Comparison of ENCODE assay signal across 19 cellular contexts in genomic region chr5:56303511-56303910, GRCh38.
"Had no signal": no experiment of that assay in that cellular context is flagged by ENCODE, and none has a peak within 500 bp of the region (broad histone marks: within the 10 kb centered on the region; RNA-seq: fewer than 3 reads in every experiment).

No MANE protein-coding gene starts in this region.

- FAIRE-seq: kidney, pancreas had no signal

- H3K79me2 ChIP-seq: hepatocyte had no signal

- H3K4me3 Mint-ChIP-seq: activated CD4-positive, alpha-beta memory T cell treated with anti-CD3 and anti-CD28 coated beads for 36 hours; activated naive CD8-positive, alpha-beta T cell treated with anti-CD3 and anti-CD28 coated beads, Interleukin-2, amount 10 ng/mL, durations not matched to agents 7 days and 5 days; mesothelial cell of epicardium; neural progenitor cell had no signal

- H3K36me3 ChIP-seq: ascending aorta, cardiac muscle cell, colonic mucosa, left ventricle myocardium inferior, neural progenitor cell, pancreas, stomach, thoracic aorta had no signal

- H3K27ac ChIP-seq: ascending aorta, cardiac muscle cell, colonic mucosa, hepatocyte, left ventricle myocardium inferior, neural progenitor cell, pancreas, stomach, thoracic aorta had no signal

- H3K36me3 Mint-ChIP-seq: activated naive CD8-positive, alpha-beta T cell treated with anti-CD3 and anti-CD28 coated beads, Interleukin-2, amount 10 ng/mL, durations not matched to agents 7 days and 5 days; neural progenitor cell had no signal

- H3K9ac ChIP-seq: neural progenitor cell had no signal

- H3K27me3 Mint-ChIP-seq: activated CD4-positive, alpha-beta memory T cell treated with anti-CD3 and anti-CD28 coated beads for 36 hours; activated naive CD8-positive, alpha-beta T cell treated with anti-CD3 and anti-CD28 coated beads, Interleukin-2, amount 10 ng/mL, durations not matched to agents 7 days and 5 days had no signal

- DNase-seq: activated CD4-positive, alpha-beta memory T cell treated with anti-CD3 and anti-CD28 coated beads for 36 hours; activated CD4-positive, alpha-beta T cell treated with anti-CD3 and anti-CD28 coated beads for 1 hour; activated gamma-delta T cell; activated naive CD8-positive, alpha-beta T cell treated with anti-CD3 and anti-CD28 coated beads, Interleukin-2, amount 10 ng/mL, durations not matched to agents 7 days and 5 days; activated T-cell treated with anti-CD3 and anti-CD28 coated beads, Interleukin-2, amount 50 U/mL, for 48 hours; colonic mucosa; effector CD4-positive, alpha-beta T cell; kidney; left ventricle myocardium inferior; pancreas; stimulated activated CD4-positive, alpha-beta T cell treated with anti-CD3 and anti-CD28 coated beads, Interleukin-2, amount 100 ng/mL, for 48 hours; stimulated activated CD8-positive, alpha-beta memory T cell treated with anti-CD3 and anti-CD28 coated beads, Interleukin-4, amount 100 ng/mL, for 48 hours; stomach had no signal

- H3K9me3 ChIP-seq: ascending aorta, colonic mucosa, pancreas, thoracic aorta had no signal

- H3K4me1 Mint-ChIP-seq: activated naive CD8-positive, alpha-beta T cell treated with anti-CD3 and anti-CD28 coated beads, Interleukin-2, amount 10 ng/mL, durations not matched to agents 7 days and 5 days; neural progenitor cell had no signal

- H2AFZ ChIP-seq: hepatocyte, neural progenitor cell had no signal

- H3K4me3 ChIP-seq: ascending aorta, cardiac muscle cell, colonic mucosa, hepatocyte, left ventricle myocardium inferior, neural progenitor cell, pancreas, stomach, thoracic aorta had no signal

- H3K4me1 ChIP-seq: colonic mucosa, neural progenitor cell had no signal

- H3K4me2 ChIP-seq: hepatocyte, neural progenitor cell had no signal

- H3K27ac Mint-ChIP-seq: activated CD4-positive, alpha-beta memory T cell treated with anti-CD3 and anti-CD28 coated beads for 36 hours; activated naive CD8-positive, alpha-beta T cell treated with anti-CD3 and anti-CD28 coated beads, Interleukin-2, amount 10 ng/mL, durations not matched to agents 7 days and 5 days; mesothelial cell of epicardium; neural progenitor cell had no signal

- H3K27me3 ChIP-seq: ascending aorta, cardiac muscle cell, colonic mucosa, hepatocyte, neural progenitor cell, pancreas, stomach had no signal
